23 cellular contexts compared by ENCODE assay signal in the genomic region with DNA sequence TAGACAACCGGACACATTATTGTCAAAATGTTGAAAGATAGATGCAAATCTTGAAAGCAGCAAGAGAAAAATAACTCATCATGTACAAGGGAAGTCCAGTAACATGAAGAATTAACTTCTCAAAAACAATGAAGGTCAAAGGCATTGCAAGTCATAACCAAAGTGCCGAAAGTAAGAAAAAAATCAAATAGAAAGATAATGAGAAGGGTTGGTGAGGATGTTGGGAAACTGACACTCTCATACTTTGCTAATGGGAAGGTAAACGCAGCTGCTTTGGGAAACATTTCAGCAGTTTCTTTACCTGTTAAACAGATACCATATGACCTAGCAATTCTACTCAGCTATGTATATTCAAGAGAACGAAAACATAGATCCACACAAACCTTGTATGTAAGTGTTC.
DNase-seq lines count a peak whose midpoint lies in the region; ATAC-seq, FAIRE-seq and TF ChIP-seq lines count a peak whose summit lies in the region.
"Had no signal": no experiment of that assay in that cellular context is flagged by ENCODE, and none has a peak within 500 bp of the region (broad histone marks: within the 10 kb centered on the region; RNA-seq: fewer than 3 reads in every experiment).

No MANE protein-coding gene starts in this region.

- FAIRE-seq in HepG2 (lab: Jason Lieb, UNC) (peak; percentile 26), H54 (lab: Jason Lieb, UNC) (peak; percentile 64), K562 (lab: Jason Lieb, UNC) (no peak)
- FAIRE-seq: A204.1, G401.6, GM12891, GM19239 had no signal

- POLR2A ChIA-PET in HepG2 (lab: Yijun Ruan, JAX) (no interaction called here), K562 (lab: Yijun Ruan, JAX) (no interaction called here)

- H3K27ac ChIP-seq in HepG2 (ENCODE audit: extremely low read length, insufficient read depth, low read length): no peak overlapping the region
- H3K27ac ChIP-seq in right lobe of liver: no peak overlapping the region
- no peak overlapping the region for H3K27ac ChIP-seq in K562 (ENCODE audit: extremely low read depth, low read depth, low read length)
- H3K27ac ChIP-seq in smooth muscle cell (ENCODE audit: low read depth): peak overlapping the region; percentile 58
- H3K27ac ChIP-seq: BLaER1 had no signal

- no peaks in the 10 kb centered on the region for H3K36me3 ChIP-seq in HepG2 (replicated peaks in 1 of 2; ENCODE audit: control insufficient read depth in 1 of 2, insufficient read depth in 2 of 2, low read length in 2 of 2)
- H3K36me3 ChIP-seq in right lobe of liver: no peaks in the 10 kb centered on the region
- no peaks in the 10 kb centered on the region for H3K36me3 ChIP-seq in K562 (ENCODE audit: control insufficient read depth, insufficient read depth, low read length)
- H3K36me3 ChIP-seq in smooth muscle cell (ENCODE audit: low read depth): no peaks in the 10 kb centered on the region
- H3K36me3 ChIP-seq: BE2C, BLaER1 had no signal

- TF ChIP-seq EP300 in HepG2 (IDR thresholded peaks at IDR 0.05; ENCODE audit: low read depth in 2 of 2, low read length in 2 of 2) (no peak), HepG2 (CRISPR knock-in tag; IDR thresholded peaks at IDR 0.05; ENCODE audit: borderline replicate concordance) (no peak), K562 (IDR thresholded peaks at IDR 0.05; ENCODE audit: low read length) (no peak)

- H3K79me2 ChIP-seq in HepG2 (ENCODE audit: insufficient read depth, low read length) (no peaks in the 10 kb centered on the region), K562 (ENCODE audit: control insufficient read depth, insufficient read depth, low read length) (no peaks in the 10 kb centered on the region), smooth muscle cell (ENCODE audit: low read depth) (no peaks in the 10 kb centered on the region)

- H2AFZ ChIP-seq in HepG2 (ENCODE audit: low read length) (no peak overlapping the region), K562 (ENCODE audit: low read depth, low read length) (peak overlapping the region; percentile 12; the same call in 1 of the 2 replicates), smooth muscle cell (ENCODE audit: low read depth) (peak overlapping the region; percentile 80)

- CTCF ChIA-PET in HepG2 (lab: Yijun Ruan, JAX; ENCODE audit: low intra/inter-chr PET ratio, low total read pairs) (no interaction called here), K562 (lab: Yijun Ruan, JAX; ENCODE audit: low intra/inter-chr PET ratio) (no interaction called here)

- H3K4me1 ChIP-seq in HepG2 (ENCODE audit: insufficient read depth, low read length): peaks cover 2% of the 10 kb centered on the region
- H3K4me1 ChIP-seq in right lobe of liver: peaks cover 0 to 8% (median 3%) of the 10 kb centered on the region in 4 donors
- no peaks in the 10 kb centered on the region for H3K4me1 ChIP-seq in K562 (replicated peaks in 1 of 2; ENCODE audit: control insufficient read depth in 2 of 2, insufficient read depth in 2 of 2, low read length in 2 of 2)
- H3K4me1 ChIP-seq in smooth muscle cell (ENCODE audit: low read depth): peaks cover 4% of the 10 kb centered on the region
- H3K4me1 ChIP-seq: BE2C, BLaER1 had no signal

- BruUV-seq in HepG2 (replicated peaks; lab: Mats Ljungman, UMichigan): no TSS peak
- BruUV-seq in K562 (replicated peaks; lab: Mats Ljungman, UMichigan): no TSS peak

- H3K9me3 ChIP-seq in HepG2 (ENCODE audit: low read length): no peaks in the 10 kb centered on the region
- no peaks in the 10 kb centered on the region for H3K9me3 ChIP-seq in right lobe of liver
- no peaks in the 10 kb centered on the region for H3K9me3 ChIP-seq in K562 (replicated peaks; ENCODE audit: control insufficient read depth, insufficient read depth, low read depth, low read length)
- H3K9me3 ChIP-seq in smooth muscle cell (replicated peaks; ENCODE audit: low read depth): no peaks in the 10 kb centered on the region
- H3K9me3 ChIP-seq: BE2C, BLaER1 had no signal

- H3K27me3 ChIP-seq in HepG2 (ENCODE audit: control insufficient read depth in 1 of 2, insufficient read depth in 2 of 2, low read length in 2 of 2) (no peaks in the 10 kb centered on the region), right lobe of liver (no peaks in the 10 kb centered on the region), K562 (ENCODE audit: control insufficient read depth in 2 of 2, insufficient read depth in 2 of 2, low read length in 2 of 2) (no peaks in the 10 kb centered on the region), smooth muscle cell (ENCODE audit: low read depth) (no peaks in the 10 kb centered on the region)
- H3K27me3 ChIP-seq: BE2C, BLaER1 had no signal

- no peak for TF ChIP-seq RAD21 in HepG2 (CRISPR knock-in tag; IDR thresholded peaks at IDR 0.05)
- TF ChIP-seq RAD21 in K562 (CRISPR knock-in tag; conservative IDR thresholded peaks at IDR 0.05 in 1 of 2, IDR thresholded peaks at IDR 0.05 in 1 of 2): no peak

- H4K20me1 ChIP-seq in HepG2 (ENCODE audit: insufficient read depth, low read length) (no peaks in the 10 kb centered on the region), K562 (replicated peaks; ENCODE audit: control insufficient read depth, insufficient read depth, low read length) (no peaks in the 10 kb centered on the region), smooth muscle cell (ENCODE audit: low read depth) (no peaks in the 10 kb centered on the region)
- H4K20me1 ChIP-seq: BLaER1 had no signal

- ATAC-seq in HepG2 (no peak), right lobe of liver (no peak), K562 (no peak; the same call in 2 of the 3 replicates), GM18909 (IDR thresholded peaks at IDR 0.05; ENCODE audit: poor library complexity, unreplicated experiment) (no peak)

- H3K4me3 ChIP-seq in HepG2 (replicated peaks in 1 of 3; ENCODE audit: insufficient read depth in 1 of 3, low read depth in 2 of 3, low read length in 3 of 3) (no peak overlapping the region), right lobe of liver (no peak overlapping the region), K562 (no peak overlapping the region), smooth muscle cell (no peak overlapping the region)
- H3K4me3 ChIP-seq: BLaER1 had no signal

- no peaks in the 10 kb centered on the region for H3K9me1 ChIP-seq in K562 (ENCODE audit: control insufficient read depth, insufficient read depth, low read length)

- no peak for TF ChIP-seq POLR2A in HepG2 (IDR thresholded peaks at IDR 0.05; ENCODE audit: insufficient read depth in 1 of 2, low read depth in 2 of 2, low read length in 2 of 2)
- TF ChIP-seq POLR2A in right lobe of liver (IDR thresholded peaks at IDR 0.05): no peak
- no peak for TF ChIP-seq POLR2A in H54 (IDR thresholded peaks at IDR 0.05; ENCODE audit: low read depth, low read length)
- TF ChIP-seq POLR2A in K562 (conservative IDR thresholded peaks at IDR 0.05): no peak

- H3F3A ChIP-seq in smooth muscle cell (ENCODE audit: low read depth): no peaks in the 10 kb centered on the region

- no peak for TF ChIP-seq CTCF in HepG2 (CRISPR knock-in tag; IDR thresholded peaks at IDR 0.05)
- no peak for TF ChIP-seq CTCF in right lobe of liver (IDR thresholded peaks at IDR 0.05)
- no peak for TF ChIP-seq CTCF in K562 (IDR thresholded peaks at IDR 0.05 in 2 of 3, conservative IDR thresholded peaks at IDR 0.05 in 1 of 3; ENCODE audit: insufficient read depth in 2 of 3, low read depth in 1 of 3, low read length in 3 of 3)
- no peak for TF ChIP-seq CTCF in smooth muscle cell (IDR thresholded peaks at IDR 0.05; ENCODE audit: borderline replicate concordance, insufficient read depth, poor library complexity, severe bottlenecking)

- in situ Hi-C loops in HepG2 (cut with HindIII; ENCODE audit: extremely low pct_ligation_motif_present, low pct_unique_long_range_greater_than_20kb): no loop called here
- in situ Hi-C loops in K562 (cut with MboI): no loop called here

- H3K4me2 ChIP-seq in HepG2 (ENCODE audit: low read depth, low read length) (no peak overlapping the region), K562 (ENCODE audit: insufficient read depth, low read length) (no peak overlapping the region), smooth muscle cell (peak overlapping the region; percentile 82)
- H3K4me2 ChIP-seq: BLaER1 had no signal

- DNase-seq in HepG2 (ENCODE audit: low spot score) (no peak), right lobe of liver (no peak), H54 (ENCODE audit: insufficient read length, low spot score) (no peak), K562 (ENCODE audit: extremely low read depth in 1 of 4, low spot score in 3 of 4) (no peak), smooth muscle cell (lab: John Stamatoyannopoulos, UW; ENCODE audit: unreplicated experiment) (no peak), SIG-M5 (lab: John Stamatoyannopoulos, UW) (no peak), NCI-H1092 treated with DMSO at 0.1 percent for 48 hours (lab: John Stamatoyannopoulos, UW) (no peak)
- DNase-seq: 8988T; ACHN; BE2C; C1 segment of cervical spinal cord; CD4-positive, alpha-beta memory T cell; CD4-positive, CD25-positive, alpha-beta regulatory T cell; CD8-positive, alpha-beta memory T cell; COR-L47; DMS79 treated with DMSO at 0.1 percent for 48 hours; GF-D8 had no signal

- H3K9ac ChIP-seq in HepG2 (ENCODE audit: insufficient read depth, low read depth, low read length): no peak overlapping the region
- H3K9ac ChIP-seq in K562 (ENCODE audit: insufficient read depth in 1 of 2, low read depth in 2 of 2, low read length in 2 of 2): no peak overlapping the region
- no peak overlapping the region for H3K9ac ChIP-seq in smooth muscle cell (ENCODE audit: low read depth)
- H3K9ac ChIP-seq: BLaER1 had no signal

- intact Hi-C loops in HepG2 (cut with micrococcal nuclease; ENCODE audit: unreplicated experiment): no loop called here
- intact Hi-C loops in right lobe of liver (cut with DNase I): no loop called here
- intact Hi-C loops in K562 (cut with micrococcal nuclease): no loop called here

- WGBS in HepG2 (ENCODE audit: low lambda C conversion rate): 81% methylated on average over 4 of the region's 4 CpGs
- WGBS in right lobe of liver (ENCODE audit: insufficient coverage, low coverage, low lambda C conversion rate, missing lambda C conversion rate): 75% methylated on average over 4 of the region's 4 CpGs
- WGBS in K562 (ENCODE audit: insufficient coverage, low coverage, missing lambda C conversion rate): 52% methylated on average over 4 of the region's 4 CpGs
- 94% methylated on average over 4 of the region's 4 CpGs for WGBS in smooth muscle cell (ENCODE audit: low lambda C conversion rate)

TF ChIP-seq in HepG2, 621 proteins besides CTCF, POLR2A, EP300 and RAD21 (continues in another document):
- no peak for TF ChIP-seq RELA (CRISPR knock-in tag; IDR thresholded peaks at IDR 0.05)
- no peak for TF ChIP-seq KAT8 (CRISPR knock-in tag; IDR thresholded peaks at IDR 0.05)
